23 cellular contexts compared by ENCODE assay signal in genomic region chr6:155263373-155264063, GRCh38. TPM values are rescaled to one million over a fixed set of nuclear protein-coding genes. Genes with fewer than 3 reads are reported as not detected.
A peak's percentile ranks its signal among the peaks of the same experiment; 100 is the strongest.
DNase-seq lines count a peak whose midpoint lies in the region; ATAC-seq and TF ChIP-seq lines count a peak whose summit lies in the region.
"Had no signal": no experiment of that assay in that cellular context is flagged by ENCODE, and none has a peak within 500 bp of the region (broad histone marks: within the 10 kb centered on the region; RNA-seq: fewer than 3 reads in every experiment).

Gene CLDN20 (plus strand): TSS chr6:155264013. CDS start chr6:155275720, 11,707 bp downstream.

- H3K36me3 Mint-ChIP-seq in activated T-cell treated with anti-CD3 and anti-CD28 coated beads, Interleukin-2, amount 50 U/mL, for 72 hours (ENCODE audit: insufficient read depth in 2 of 2) = peaks cover 1 to 4% of the 10 kb centered on the region in 2 donors
- peaks cover 20% of the 10 kb centered on the region for H3K36me3 Mint-ChIP-seq in activated naive CD8-positive, alpha-beta T cell treated with anti-CD3 and anti-CD28 coated beads for 36 hours

- H3K4me1 Mint-ChIP-seq in activated T-cell treated with anti-CD3 and anti-CD28 coated beads, Interleukin-2, amount 50 U/mL, for 72 hours (ENCODE audit: low read depth) = peaks cover 21% of the 10 kb centered on the region
- H3K4me1 Mint-ChIP-seq in activated naive CD8-positive, alpha-beta T cell treated with anti-CD3 and anti-CD28 coated beads for 36 hours = peaks cover 19% of the 10 kb centered on the region

- no peak within 1 kb of the TSS for H3K4me3 Mint-ChIP-seq in activated T-cell treated with anti-CD3 and anti-CD28 coated beads, Interleukin-2, amount 50 U/mL, for 72 hours
- no peak within 1 kb of the TSS for H3K4me3 Mint-ChIP-seq in activated naive CD8-positive, alpha-beta T cell treated with anti-CD3 and anti-CD28 coated beads for 36 hours
- H3K4me3 Mint-ChIP-seq: activated naive CD4-positive, alpha-beta T cell treated with anti-CD3 and anti-CD28 coated beads, Interleukin-2, amount 10 ng/mL, durations not matched to agents 7 days and 5 days; dendritic cell treated with granulocyte-macrophage colony-stimulating factor and Interleukin-4, amounts not matched to agents 40 ng/mL and 50 ng/mL, for 4 days; immature natural killer cell; natural killer cell treated with Interleukin-12 subunit alpha and Interleukin-12 subunit beta and Interleukin-15 and Interleukin-18, amount 100 ng/mL, for 72 hours had no signal

- POLR2A ChIA-PET in HEK293T (lab: Yijun Ruan, JAX) = no interaction called here

- CTCF ChIA-PET in HEK293T (lab: Yijun Ruan, JAX) = no interaction called here

- peak within 1 kb of the TSS; percentile 1 for H3K27ac Mint-ChIP-seq in activated T-cell treated with anti-CD3 and anti-CD28 coated beads, Interleukin-2, amount 50 U/mL, for 72 hours
- peak within 1 kb of the TSS; percentile 27 for H3K27ac Mint-ChIP-seq in activated naive CD8-positive, alpha-beta T cell treated with anti-CD3 and anti-CD28 coated beads for 36 hours
- H3K27ac Mint-ChIP-seq: dendritic cell treated with granulocyte-macrophage colony-stimulating factor and Interleukin-4, amounts not matched to agents 40 ng/mL and 50 ng/mL, for 4 days had no signal

- H3K9me3 Mint-ChIP-seq in activated T-cell treated with anti-CD3 and anti-CD28 coated beads, Interleukin-2, amount 50 U/mL, for 72 hours = no peaks in the 10 kb centered on the region
- H3K9me3 Mint-ChIP-seq in activated naive CD8-positive, alpha-beta T cell treated with anti-CD3 and anti-CD28 coated beads for 36 hours = no peaks in the 10 kb centered on the region
- H3K9me3 Mint-ChIP-seq: activated naive CD4-positive, alpha-beta T cell treated with anti-CD3 and anti-CD28 coated beads, Interleukin-2, amount 10 ng/mL, durations not matched to agents 7 days and 5 days; dendritic cell treated with granulocyte-macrophage colony-stimulating factor and Interleukin-4, amounts not matched to agents 40 ng/mL and 50 ng/mL, for 4 days; immature natural killer cell; natural killer cell treated with Interleukin-12 subunit alpha and Interleukin-12 subunit beta and Interleukin-15 and Interleukin-18, amount 100 ng/mL, for 72 hours had no signal

- H3K27ac ChIP-seq in substantia nigra (ENCODE audit: low read depth, low read length, poor library complexity, severe bottlenecking) = peak within 1 kb of the TSS; percentile 35
- H3K27ac ChIP-seq: body of pancreas had no signal

- ATAC-seq in activated T-cell treated with anti-CD3 and anti-CD28 coated beads, Interleukin-2, amount 50 U/mL, for 72 hours (replicated peaks in 1 of 2) = no peak
- ATAC-seq: body of pancreas; natural killer cell treated with Interleukin-12 subunit alpha and Interleukin-12 subunit beta and Interleukin-15 and Interleukin-18, amount 100 ng/mL, for 72 hours had no signal

- H3K27me3 Mint-ChIP-seq in activated T-cell treated with anti-CD3 and anti-CD28 coated beads, Interleukin-2, amount 50 U/mL, for 72 hours (ENCODE audit: low read depth) = no peaks in the 10 kb centered on the region
- H3K27me3 Mint-ChIP-seq in activated naive CD8-positive, alpha-beta T cell treated with anti-CD3 and anti-CD28 coated beads for 36 hours = no peaks in the 10 kb centered on the region
- H3K27me3 Mint-ChIP-seq: activated naive CD4-positive, alpha-beta T cell treated with anti-CD3 and anti-CD28 coated beads, Interleukin-2, amount 10 ng/mL, durations not matched to agents 7 days and 5 days; dendritic cell treated with granulocyte-macrophage colony-stimulating factor and Interleukin-4, amounts not matched to agents 40 ng/mL and 50 ng/mL, for 4 days; natural killer cell treated with Interleukin-12 subunit alpha and Interleukin-12 subunit beta and Interleukin-15 and Interleukin-18, amount 100 ng/mL, for 72 hours; progenitor cell of endocrine pancreas had no signal

- DNase-seq in activated T-cell treated with anti-CD3 and anti-CD28 coated beads, Interleukin-2, amount 50 U/mL, for 72 hours = no peak
- DNase-seq in activated T-cell treated with anti-CD3 and anti-CD28 coated beads, Interleukin-2, amount 50 U/mL, for 1 hour = no peak
- no peak for DNase-seq in activated naive CD8-positive, alpha-beta T cell treated with anti-CD3 and anti-CD28 coated beads for 36 hours
- DNase-seq in globus pallidus (ENCODE audit: low spot score) = peak; percentile 35
- DNase-seq in substantia nigra (lab: John Stamatoyannopoulos, UW) = peak in 3 of 49 donors; percentile 10 to 21 (median 11)
- no peak for DNase-seq in COLO829 (ENCODE audit: low spot score)
- no peak for DNase-seq in activated effector memory CD4-positive, alpha-beta T cell treated with Interleukin-2 at 50 U/mL for 16 hours
- no peak for DNase-seq in HEK293T (ENCODE audit: extremely low spot score)
- DNase-seq: activated CD4-positive, alpha-beta T cell treated with anti-CD3 and anti-CD28 coated beads, Interleukin-2, amount 50 U/mL, for 1 hour; activated naive CD4-positive, alpha-beta T cell treated with anti-CD3 and anti-CD28 coated beads, Interleukin-2, amount 10 ng/mL, durations not matched to agents 7 days and 5 days; activated T-cell treated with anti-CD3 and anti-CD28 coated beads for 4 hours; body of pancreas; GF-D8; head of caudate nucleus; immature natural killer cell; NCI-H187 treated with DMSO at 0.1 percent for 48 hours; NCI-H345 had no signal

TF ChIP-seq in HEK293T, 16 proteins besides CTCF, POLR2A, EP300 and RAD21:
- TF ChIP-seq CTBP1 (IDR thresholded peaks at IDR 0.05; ENCODE audit: borderline replicate concordance) (no peak), L3MBTL2 (conservative IDR thresholded peaks at IDR 0.05) (no peak), ARNT (IDR thresholded peaks at IDR 0.05) (no peak), ELF4 (IDR thresholded peaks at IDR 0.05) (no peak), FOXA1 (IDR thresholded peaks at IDR 0.05) (no peak), NFRKB (IDR thresholded peaks at IDR 0.05) (no peak), ZNF384 (IDR thresholded peaks at IDR 0.05) (no peak), SUZ12 (IDR thresholded peaks at IDR 0.05) (no peak), FOXM1 (IDR thresholded peaks at IDR 0.05; ENCODE audit: borderline replicate concordance) (no peak), LEF1 (IDR thresholded peaks at IDR 0.05; ENCODE audit: borderline replicate concordance) (no peak), HDGF (IDR thresholded peaks at IDR 0.05; ENCODE audit: borderline replicate concordance) (no peak), BHLHE40 (IDR thresholded peaks at IDR 0.05; ENCODE audit: borderline replicate concordance) (no peak), FOXK2 (IDR thresholded peaks at IDR 0.05) (no peak), TARDBP (IDR thresholded peaks at IDR 0.05) (no peak), PKNOX1 (IDR thresholded peaks at IDR 0.05) (no peak)

RNA-seq across cellular contexts. Expression of gene CLDN20, which starts in this region (rescaled TPM):
- total RNA-seq in activated T-cell treated with anti-CD3 and anti-CD28 coated beads, Interleukin-2, amount 50 U/mL, for 72 hours = not detected
- not detected for total RNA-seq in activated naive CD8-positive, alpha-beta T cell treated with anti-CD3 and anti-CD28 coated beads for 36 hours
- total RNA-seq: A172; body of pancreas; epithelial cell of proximal tubule; lung microvascular endothelial cell; natural killer cell treated with Interleukin-12 subunit alpha and Interleukin-12 subunit beta and Interleukin-15 and Interleukin-18, amount 100 ng/mL, for 72 hours; progenitor cell of endocrine pancreas had no signal
